ENCODE assay signal across 23 cellular contexts in the genomic region with DNA sequence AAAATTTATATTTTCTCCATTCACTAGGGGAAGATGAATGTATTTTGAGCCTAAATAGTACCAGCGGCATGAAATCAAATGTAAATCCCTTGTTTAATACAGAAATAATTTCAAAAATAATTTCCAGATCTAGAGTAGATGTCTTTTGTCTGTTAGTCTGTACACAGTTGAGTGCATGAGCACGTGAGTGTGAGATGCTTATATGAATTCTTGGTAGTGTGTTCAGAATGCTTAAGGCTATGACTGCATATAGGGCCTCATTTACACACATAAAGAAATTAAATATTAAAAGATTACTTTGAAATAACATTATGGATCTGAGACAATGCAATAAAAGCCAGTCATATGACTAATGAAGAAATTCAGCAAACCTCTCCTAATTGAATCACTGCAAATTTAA. TPM values are rescaled to one million over a fixed set of nuclear protein-coding genes. Genes with fewer than 3 reads are reported as not detected.
DNase-seq lines count a peak whose midpoint lies in the region; ATAC-seq and TF ChIP-seq lines count a peak whose summit lies in the region.
"Had no signal": no experiment of that assay in that cellular context is flagged by ENCODE, and none has a peak within 500 bp of the region (broad histone marks: within the 10 kb centered on the region; RNA-seq: fewer than 3 reads in every experiment).

No MANE protein-coding gene starts in this region.

- no peak for ATAC-seq in HG03159 (IDR thresholded peaks at IDR 0.05; ENCODE audit: unreplicated experiment)
- ATAC-seq in HG03457 (IDR thresholded peaks at IDR 0.05; ENCODE audit: unreplicated experiment), result no peak
- ATAC-seq: GM12878 had no signal

- peak overlapping the region; percentile 82 for H3K4me3 ChIP-seq in WERI-Rb-1 (ENCODE audit: low read depth, low read length)
- H3K4me3 ChIP-seq: BLaER1, GM12878 had no signal

- TF ChIP-seq CTCF in WERI-Rb-1 (IDR thresholded peaks at IDR 0.05; ENCODE audit: low read depth, low read length), result no peak

- peak; percentile 80 for DNase-seq in NCI-H526 treated with DMSO at 0.1 percent for 48 hours (lab: John Stamatoyannopoulos, UW)
- DNase-seq in WERI-Rb-1, result no peak
- DNase-seq in medulla oblongata (ENCODE audit: extremely low spot score), result peak; percentile 75
- no peak for DNase-seq in DMS79 (lab: John Stamatoyannopoulos, UW)
- DNase-seq: ACHN; CD4-positive, alpha-beta T cell; COR-L47; DMS79 treated with DMSO at 0.1 percent for 48 hours; KG1; NCI-H1092 treated with DMSO at 0.1 percent for 48 hours; NCI-H1436 treated with DMSO at 0.1 percent for 48 hours; NCI-H2029; NCI-H2171; NCI-H345; SHP77 treated with DMSO at 0.1 percent for 48 hours; SK-N-SH had no signal

- peak overlapping the region; percentile 97 for H3K27ac ChIP-seq in WERI-Rb-1
- peak overlapping the region; percentile 44 for H3K27ac ChIP-seq in temporal lobe (ENCODE audit: low read depth, low read length)
- H3K27ac ChIP-seq: BLaER1, RWPE1 had no signal

- H3K9me3 ChIP-seq in WERI-Rb-1 (ENCODE audit: severe bottlenecking), result no peaks in the 10 kb centered on the region
- H3K9me3 ChIP-seq: SK-N-SH had no signal

- H3K27me3 ChIP-seq in WERI-Rb-1 (ENCODE audit: insufficient read depth, low read depth, severe bottlenecking), result no peaks in the 10 kb centered on the region

- H3K36me3 ChIP-seq in WERI-Rb-1, result peaks cover 76% of the 10 kb centered on the region
- H3K36me3 ChIP-seq: BLaER1 had no signal

RNA-seq across cellular contexts. Expression of gene AMER2, which starts 4.7 kb away (rescaled TPM):
- total RNA-seq in temporal lobe, result 129 TPM
- total RNA-seq: CD4-positive, alpha-beta T cell; HT1080 had no signal

Comparison
In these comparisons a context has a peak if more than half of its experiments do, and no peak if none do; other contexts are left out.
1. DNase-seq: peak in NCI-H526 treated with DMSO at 0.1 percent for 48 hours (single experiment) and medulla oblongata (single experiment); none in WERI-Rb-1 (single experiment) and DMS79 (single experiment).